In the genomic region with DNA sequence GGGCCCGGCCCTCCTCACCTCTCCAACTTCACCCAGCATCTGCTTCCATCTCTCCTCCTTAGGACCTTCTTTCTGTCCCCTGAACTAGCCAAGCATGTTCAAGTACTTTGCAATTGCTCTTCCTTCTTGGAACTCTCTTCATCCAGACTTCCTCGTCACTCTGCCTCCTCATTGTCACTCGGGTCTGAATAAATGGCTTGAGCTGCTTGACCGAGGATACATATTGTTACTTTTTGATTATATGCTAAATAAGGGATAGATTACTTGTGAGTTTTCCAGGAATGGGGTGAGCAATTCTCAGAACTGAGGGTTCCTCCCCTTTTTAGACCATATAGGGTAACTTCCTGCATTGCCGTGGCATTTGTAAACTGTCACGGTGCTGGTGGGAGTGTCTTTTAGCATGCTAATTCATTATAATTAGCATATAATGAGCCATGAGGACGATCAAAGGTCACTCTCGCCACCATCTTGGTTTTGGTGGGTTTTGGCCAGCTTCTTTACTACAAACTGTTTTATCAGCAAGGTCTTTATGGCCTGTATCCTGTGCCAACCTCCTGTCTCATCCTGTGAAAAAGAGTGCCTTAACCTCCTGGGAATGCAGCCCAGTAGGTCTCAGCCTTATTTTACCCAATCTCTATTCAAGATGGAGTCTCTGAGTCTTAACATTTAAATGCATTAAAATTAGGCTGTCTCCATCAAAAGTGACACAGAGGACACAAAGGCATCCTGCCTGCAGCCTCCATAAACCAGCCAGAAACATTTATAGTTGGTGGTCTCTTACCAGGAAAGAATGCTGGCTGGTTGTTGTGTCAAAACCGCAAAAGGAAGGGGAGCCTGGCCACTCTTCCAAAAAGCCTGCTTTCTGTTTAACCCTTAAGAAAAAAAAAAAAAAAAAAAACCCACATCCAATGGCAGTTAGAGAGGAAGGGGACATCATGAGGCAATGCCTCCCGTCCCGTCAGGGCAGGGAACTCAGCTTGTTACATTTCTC, we compare ENCODE assay signal across 1 cellular context.
A peak's percentile ranks its signal among the peaks of the same experiment; 100 is the strongest.
TF ChIP-seq lines count a peak whose summit lies in the region.

No MANE protein-coding gene starts in this region.

TF ChIP-seq in K562, 482 proteins besides CTCF, POLR2A, EP300 and RAD21 (continued from another document and continues in another):
- TF ChIP-seq ARNT (IDR thresholded peaks at IDR 0.05) (peak in 1 of 2 experiments; percentile 71; a peak in 2 of 4 replicates), CREBBP (IDR thresholded peaks at IDR 0.05; ENCODE audit: low read depth, low read length) (no peak), NR2C2 (CRISPR knock-in tag; IDR thresholded peaks at IDR 0.05) (no peak), NR2C2 (tag; IDR thresholded peaks at IDR 0.05) (peak; percentile 93), ZNF146 (CRISPR knock-in tag; IDR thresholded peaks at IDR 0.05; ENCODE audit: unreplicated experiment) (no peak), ELF1 (tag; IDR thresholded peaks at IDR 0.05) (peak; percentile 71), ASH1L (IDR thresholded peaks at IDR 0.05; ENCODE audit: borderline replicate concordance, low read depth, partially characterized antibody) (no peak), SNRNP70 (optimal IDR thresholded peaks at IDR 0.05; ENCODE audit: low read depth, low read length) (no peak), MIER1 (IDR thresholded peaks at IDR 0.05; ENCODE audit: low read depth) (no peak), ZNF12 (CRISPR knock-in tag; IDR thresholded peaks at IDR 0.05) (no peak), GTF2E2 (tag; IDR thresholded peaks at IDR 0.05) (peak; percentile 80), ZBTB8A (IDR thresholded peaks at IDR 0.05; ENCODE audit: partially characterized antibody) (no peak), CXXC5 (CRISPR knock-in tag; IDR thresholded peaks at IDR 0.05) (peak; percentile 60; the same call in 1 of the 2 replicates), RBBP5 (IDR thresholded peaks at IDR 0.05; ENCODE audit: borderline replicate concordance, insufficient read depth, low read length, poor library complexity, severe bottlenecking) (no peak), E2F3 (CRISPR knock-in tag; IDR thresholded peaks at IDR 0.05) (no peak; the same call in 1 of the 2 replicates), ZNF24 (IDR thresholded peaks at IDR 0.05) (no peak), ARID1B (IDR thresholded peaks at IDR 0.05) (peak; percentile 71), RBFOX2 (IDR thresholded peaks at IDR 0.05; ENCODE audit: low read depth, low read length) (peak; percentile 0), ZNF274 (IDR thresholded peaks at IDR 0.05; ENCODE audit: borderline replicate concordance, low read depth, low read length) (no peak), RCOR1 (IDR thresholded peaks at IDR 0.05; ENCODE audit: borderline replicate concordance in 1 of 2, low read depth in 2 of 2, low read length in 2 of 2) (no peak), ZNF324 (CRISPR knock-in tag; IDR thresholded peaks at IDR 0.05) (no peak), MED1 (CRISPR knock-in tag; IDR thresholded peaks at IDR 0.05; ENCODE audit: borderline replicate concordance) (no peak), TCF7L2 (IDR thresholded peaks at IDR 0.05; ENCODE audit: low read depth, low read length) (no peak)
- TF ChIP-seq, protein P1, sequence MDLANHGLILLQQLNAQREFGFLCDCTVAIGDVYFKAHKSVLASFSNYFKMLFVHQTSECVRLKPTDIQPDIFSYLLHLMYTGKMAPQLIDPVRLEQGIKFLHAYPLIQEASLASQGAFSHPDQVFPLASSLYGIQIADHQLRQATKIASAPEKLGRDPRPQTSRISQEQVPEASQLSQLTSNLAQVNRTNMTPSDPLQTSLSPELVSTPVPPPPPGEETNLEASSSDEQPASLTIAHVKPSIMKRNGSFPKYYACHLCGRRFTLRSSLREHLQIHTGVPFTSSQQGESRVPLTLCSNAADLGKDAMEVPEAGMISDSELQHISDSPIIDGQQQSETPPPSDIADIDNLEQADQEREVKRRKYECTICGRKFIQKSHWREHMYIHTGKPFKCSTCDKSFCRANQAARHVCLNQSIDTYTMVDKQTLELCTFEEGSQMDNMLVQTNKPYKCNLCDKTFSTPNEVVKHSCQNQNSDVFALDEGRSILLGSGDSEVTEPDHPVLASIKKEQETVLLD (IDR thresholded peaks at IDR 0.05), result no peak; the same call in 1 of the 2 replicates
- TF ChIP-seq, protein P2, sequence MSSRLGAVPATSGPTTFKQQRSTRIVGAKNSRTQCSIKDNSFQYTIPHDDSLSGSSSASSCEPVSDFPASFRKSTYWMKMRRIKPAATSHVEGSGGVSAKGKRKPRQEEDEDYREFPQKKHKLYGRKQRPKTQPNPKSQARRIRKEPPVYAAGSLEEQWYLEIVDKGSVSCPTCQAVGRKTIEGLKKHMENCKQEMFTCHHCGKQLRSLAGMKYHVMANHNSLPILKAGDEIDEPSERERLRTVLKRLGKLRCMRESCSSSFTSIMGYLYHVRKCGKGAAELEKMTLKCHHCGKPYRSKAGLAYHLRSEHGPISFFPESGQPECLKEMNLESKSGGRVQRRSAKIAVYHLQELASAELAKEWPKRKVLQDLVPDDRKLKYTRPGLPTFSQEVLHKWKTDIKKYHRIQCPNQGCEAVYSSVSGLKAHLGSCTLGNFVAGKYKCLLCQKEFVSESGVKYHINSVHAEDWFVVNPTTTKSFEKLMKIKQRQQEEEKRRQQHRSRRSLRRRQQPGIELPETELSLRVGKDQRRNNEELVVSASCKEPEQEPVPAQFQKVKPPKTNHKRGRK (tag; IDR thresholded peaks at IDR 0.05), result no peak
- TF ChIP-seq, protein P3, sequence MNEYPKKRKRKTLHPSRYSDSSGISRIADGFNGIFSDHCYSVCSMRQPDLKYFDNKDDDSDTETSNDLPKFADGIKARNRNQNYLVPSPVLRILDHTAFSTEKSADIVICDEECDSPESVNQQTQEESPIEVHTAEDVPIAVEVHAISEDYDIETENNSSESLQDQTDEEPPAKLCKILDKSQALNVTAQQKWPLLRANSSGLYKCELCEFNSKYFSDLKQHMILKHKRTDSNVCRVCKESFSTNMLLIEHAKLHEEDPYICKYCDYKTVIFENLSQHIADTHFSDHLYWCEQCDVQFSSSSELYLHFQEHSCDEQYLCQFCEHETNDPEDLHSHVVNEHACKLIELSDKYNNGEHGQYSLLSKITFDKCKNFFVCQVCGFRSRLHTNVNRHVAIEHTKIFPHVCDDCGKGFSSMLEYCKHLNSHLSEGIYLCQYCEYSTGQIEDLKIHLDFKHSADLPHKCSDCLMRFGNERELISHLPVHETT (CRISPR knock-in tag; conservative IDR thresholded peaks at IDR 0.05 in 1 of 2, IDR thresholded peaks at IDR 0.05 in 1 of 2), result peak in 1 of 2 experiments; percentile 97; a peak in 2 of 4 replicates
- TF ChIP-seq, protein P4, sequence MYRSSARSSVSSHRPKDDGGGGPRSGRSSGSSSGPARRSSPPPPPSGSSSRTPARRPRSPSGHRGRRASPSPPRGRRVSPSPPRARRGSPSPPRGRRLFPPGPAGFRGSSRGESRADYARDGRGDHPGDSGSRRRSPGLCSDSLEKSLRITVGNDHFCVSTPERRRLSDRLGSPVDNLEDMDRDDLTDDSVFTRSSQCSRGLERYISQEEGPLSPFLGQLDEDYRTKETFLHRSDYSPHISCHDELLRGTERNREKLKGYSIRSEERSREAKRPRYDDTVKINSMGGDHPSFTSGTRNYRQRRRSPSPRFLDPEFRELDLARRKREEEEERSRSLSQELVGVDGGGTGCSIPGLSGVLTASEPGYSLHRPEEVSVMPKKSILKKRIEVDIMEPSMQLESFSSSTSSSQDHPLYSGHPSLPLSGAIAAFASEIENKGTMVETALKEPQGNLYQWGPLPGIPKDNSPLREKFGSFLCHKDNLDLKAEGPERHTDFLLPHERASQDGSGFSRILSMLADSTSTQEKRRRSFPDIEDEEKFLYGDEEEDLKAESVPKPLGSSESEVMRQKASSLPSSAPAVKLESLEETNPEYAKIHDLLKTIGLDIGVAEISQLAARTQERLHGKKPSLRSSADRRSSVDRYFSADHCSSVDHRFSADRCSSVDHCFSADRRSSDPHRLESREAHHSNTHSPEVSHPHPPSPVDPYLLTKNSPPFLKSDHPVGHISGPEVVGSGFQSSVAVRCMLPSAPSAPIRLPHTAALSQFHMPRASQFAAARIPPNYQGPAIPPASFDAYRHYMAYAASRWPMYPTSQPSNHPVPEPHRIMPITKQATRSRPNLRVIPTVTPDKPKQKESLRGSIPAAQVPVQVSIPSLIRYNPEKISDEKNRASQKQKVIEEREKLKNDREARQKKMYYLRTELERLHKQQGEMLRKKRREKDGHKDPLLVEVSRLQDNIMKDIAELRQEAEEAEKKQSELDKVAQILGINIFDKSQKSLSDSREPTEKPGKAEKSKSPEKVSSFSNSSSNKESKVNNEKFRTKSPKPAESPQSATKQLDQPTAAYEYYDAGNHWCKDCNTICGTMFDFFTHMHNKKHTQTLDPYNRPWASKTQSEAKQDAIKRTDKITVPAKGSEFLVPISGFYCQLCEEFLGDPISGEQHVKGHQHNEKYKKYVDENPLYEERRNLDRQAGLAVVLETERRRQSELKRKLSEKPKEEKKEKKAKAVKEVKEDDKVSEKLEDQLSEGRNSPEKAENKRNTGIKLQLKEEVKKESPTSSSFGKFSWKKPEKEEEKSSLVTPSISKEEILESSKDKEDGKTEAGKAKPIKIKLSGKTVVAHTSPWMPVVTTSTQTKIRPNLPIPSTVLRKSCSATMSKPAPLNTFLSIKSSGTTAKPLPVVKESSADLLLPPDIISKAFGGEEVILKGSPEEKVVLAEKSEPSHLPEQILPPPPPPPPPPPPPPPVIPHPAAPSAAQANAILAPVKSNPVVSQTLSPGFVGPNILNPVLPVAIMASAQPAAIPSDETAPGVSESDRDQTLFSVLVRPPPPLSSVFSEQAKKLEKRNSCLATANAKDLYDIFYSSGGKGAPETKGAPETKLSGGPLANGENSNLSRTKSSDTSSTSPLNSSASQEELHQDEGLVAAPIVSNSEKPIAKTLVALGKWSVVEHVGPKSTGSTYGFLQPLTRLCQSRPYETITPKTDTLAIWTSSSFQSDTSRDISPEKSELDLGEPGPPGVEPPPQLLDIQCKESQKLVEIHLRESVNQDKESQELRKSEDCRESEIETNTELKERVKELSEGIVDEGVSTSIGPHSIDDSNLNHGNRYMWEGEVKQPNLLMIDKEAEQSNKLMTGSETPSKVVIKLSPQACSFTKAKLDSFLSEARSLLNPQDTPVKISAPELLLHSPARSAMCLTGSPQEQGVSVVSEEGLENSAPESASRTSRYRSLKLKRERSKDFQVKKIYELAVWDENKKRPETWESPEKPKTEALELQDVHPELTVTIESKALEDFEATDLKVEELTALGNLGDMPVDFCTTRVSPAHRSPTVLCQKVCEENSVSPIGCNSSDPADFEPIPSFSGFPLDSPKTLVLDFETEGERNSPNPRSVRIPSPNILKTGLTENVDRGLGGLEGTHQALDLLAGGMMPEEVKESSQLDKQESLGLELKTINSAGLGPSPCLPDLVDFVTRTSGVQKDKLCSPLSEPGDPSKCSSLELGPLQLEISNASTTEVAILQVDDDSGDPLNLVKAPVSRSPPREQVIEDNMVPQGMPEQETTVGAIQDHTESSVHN (IDR thresholded peaks at IDR 0.05; ENCODE audit: borderline replicate concordance in 1 of 2, low read depth in 1 of 2), result no peak
- TF ChIP-seq, protein P5, sequence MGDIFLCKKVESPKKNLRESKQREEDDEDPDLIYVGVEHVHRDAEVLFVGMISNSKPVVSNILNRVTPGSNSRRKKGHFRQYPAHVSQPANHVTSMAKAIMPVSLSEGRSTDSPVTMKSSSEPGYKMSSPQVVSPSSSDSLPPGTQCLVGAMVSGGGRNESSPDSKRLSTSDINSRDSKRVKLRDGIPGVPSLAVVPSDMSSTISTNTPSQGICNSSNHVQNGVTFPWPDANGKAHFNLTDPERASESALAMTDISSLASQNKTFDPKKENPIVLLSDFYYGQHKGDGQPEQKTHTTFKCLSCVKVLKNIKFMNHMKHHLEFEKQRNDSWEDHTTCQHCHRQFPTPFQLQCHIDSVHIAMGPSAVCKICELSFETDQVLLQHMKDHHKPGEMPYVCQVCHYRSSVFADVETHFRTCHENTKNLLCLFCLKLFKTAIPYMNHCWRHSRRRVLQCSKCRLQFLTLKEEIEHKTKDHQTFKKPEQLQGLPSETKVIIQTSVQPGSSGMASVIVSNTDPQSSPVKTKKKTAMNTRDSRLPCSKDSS (IDR thresholded peaks at IDR 0.05; ENCODE audit: low read depth, partially characterized antibody), result no peak
- TF ChIP-seq, protein P6, sequence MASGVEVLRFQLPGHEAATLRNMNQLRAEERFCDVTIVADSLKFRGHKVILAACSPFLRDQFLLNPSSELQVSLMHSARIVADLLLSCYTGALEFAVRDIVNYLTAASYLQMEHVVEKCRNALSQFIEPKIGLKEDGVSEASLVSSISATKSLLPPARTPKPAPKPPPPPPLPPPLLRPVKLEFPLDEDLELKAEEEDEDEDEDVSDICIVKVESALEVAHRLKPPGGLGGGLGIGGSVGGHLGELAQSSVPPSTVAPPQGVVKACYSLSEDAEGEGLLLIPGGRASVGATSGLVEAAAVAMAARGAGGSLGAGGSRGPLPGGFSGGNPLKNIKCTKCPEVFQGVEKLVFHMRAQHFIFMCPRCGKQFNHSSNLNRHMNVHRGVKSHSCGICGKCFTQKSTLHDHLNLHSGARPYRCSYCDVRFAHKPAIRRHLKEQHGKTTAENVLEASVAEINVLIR (CRISPR knock-in tag; IDR thresholded peaks at IDR 0.05), result peak; percentile 66
- TF ChIP-seq, protein P7, sequence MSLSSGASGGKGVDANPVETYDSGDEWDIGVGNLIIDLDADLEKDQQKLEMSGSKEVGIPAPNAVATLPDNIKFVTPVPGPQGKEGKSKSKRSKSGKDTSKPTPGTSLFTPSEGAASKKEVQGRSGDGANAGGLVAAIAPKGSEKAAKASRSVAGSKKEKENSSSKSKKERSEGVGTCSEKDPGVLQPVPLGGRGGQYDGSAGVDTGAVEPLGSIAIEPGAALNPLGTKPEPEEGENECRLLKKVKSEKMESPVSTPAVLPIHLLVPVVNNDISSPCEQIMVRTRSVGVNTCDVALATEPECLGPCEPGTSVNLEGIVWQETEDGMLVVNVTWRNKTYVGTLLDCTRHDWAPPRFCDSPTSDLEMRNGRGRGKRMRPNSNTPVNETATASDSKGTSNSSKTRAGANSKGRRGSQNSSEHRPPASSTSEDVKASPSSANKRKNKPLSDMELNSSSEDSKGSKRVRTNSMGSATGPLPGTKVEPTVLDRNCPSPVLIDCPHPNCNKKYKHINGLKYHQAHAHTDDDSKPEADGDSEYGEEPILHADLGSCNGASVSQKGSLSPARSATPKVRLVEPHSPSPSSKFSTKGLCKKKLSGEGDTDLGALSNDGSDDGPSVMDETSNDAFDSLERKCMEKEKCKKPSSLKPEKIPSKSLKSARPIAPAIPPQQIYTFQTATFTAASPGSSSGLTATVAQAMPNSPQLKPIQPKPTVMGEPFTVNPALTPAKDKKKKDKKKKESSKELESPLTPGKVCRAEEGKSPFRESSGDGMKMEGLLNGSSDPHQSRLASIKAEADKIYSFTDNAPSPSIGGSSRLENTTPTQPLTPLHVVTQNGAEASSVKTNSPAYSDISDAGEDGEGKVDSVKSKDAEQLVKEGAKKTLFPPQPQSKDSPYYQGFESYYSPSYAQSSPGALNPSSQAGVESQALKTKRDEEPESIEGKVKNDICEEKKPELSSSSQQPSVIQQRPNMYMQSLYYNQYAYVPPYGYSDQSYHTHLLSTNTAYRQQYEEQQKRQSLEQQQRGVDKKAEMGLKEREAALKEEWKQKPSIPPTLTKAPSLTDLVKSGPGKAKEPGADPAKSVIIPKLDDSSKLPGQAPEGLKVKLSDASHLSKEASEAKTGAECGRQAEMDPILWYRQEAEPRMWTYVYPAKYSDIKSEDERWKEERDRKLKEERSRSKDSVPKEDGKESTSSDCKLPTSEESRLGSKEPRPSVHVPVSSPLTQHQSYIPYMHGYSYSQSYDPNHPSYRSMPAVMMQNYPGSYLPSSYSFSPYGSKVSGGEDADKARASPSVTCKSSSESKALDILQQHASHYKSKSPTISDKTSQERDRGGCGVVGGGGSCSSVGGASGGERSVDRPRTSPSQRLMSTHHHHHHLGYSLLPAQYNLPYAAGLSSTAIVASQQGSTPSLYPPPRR (CRISPR knock-in tag; IDR thresholded peaks at IDR 0.05; ENCODE audit: borderline replicate concordance), result no peak
